In genomic region chr9:133083688-133084087, GRCh38 we compare ENCODE assay signal across 3 cellular contexts. TPM values are rescaled to one million over a fixed set of nuclear protein-coding genes. Genes with fewer than 3 reads are reported as not detected.
"Had no signal": no experiment of that assay in that cellular context is flagged by ENCODE, and none has a peak within 500 bp of the region (broad histone marks: within the 10 kb centered on the region; RNA-seq: fewer than 3 reads in every experiment).

No MANE protein-coding gene starts in this region.

RNA-seq across cellular contexts. Expression of gene CEL, which starts 21.9 kb away (rescaled TPM):
- total RNA-seq: occipital lobe, osteoblast had no signal
- polyA plus RNA-seq: naive thymus-derived CD8-positive, alpha-beta T cell had no signal
